24 cellular contexts compared by ENCODE assay signal in genomic region chr17:39672522-39673334, GRCh38. TPM values are rescaled to one million over a fixed set of nuclear protein-coding genes. Genes with fewer than 3 reads are reported as not detected.
A peak's percentile ranks its signal among the peaks of the same experiment; 100 is the strongest.
DNase-seq lines count a peak whose midpoint lies in the region; ATAC-seq and TF ChIP-seq lines count a peak whose summit lies in the region.
"Had no signal": no experiment of that assay in that cellular context is flagged by ENCODE, and none has a peak within 500 bp of the region (broad histone marks: within the 10 kb centered on the region; RNA-seq: fewer than 3 reads in every experiment).

No MANE protein-coding gene starts in this region.

- in situ Hi-C loops in transverse colon (cut with MboI; ENCODE audit: low pct_ligation_motif_present in 1 of 4, low pct_unique_long_range_greater_than_20kb in 1 of 4, low sequenced_read_pairs in 3 of 4), result no loop called here

- H3K9me3 Mint-ChIP-seq in activated CD8-positive, alpha-beta T cell treated with anti-CD3 and anti-CD28 coated beads for 36 hours, result no peaks in the 10 kb centered on the region
- H3K9me3 Mint-ChIP-seq in activated CD8-positive, alpha-beta T cell treated with anti-CD3 and anti-CD28 coated beads, Interleukin-2, amount 10 ng/mL, durations not matched to agents 7 days and 5 days (ENCODE audit: insufficient read depth), result no peaks in the 10 kb centered on the region
- no peaks in the 10 kb centered on the region for H3K9me3 Mint-ChIP-seq in WTC11
- H3K9me3 Mint-ChIP-seq: activated T-helper 1 cell treated with anti-CD3 and anti-CD28 coated beads, Interleukin-12 subunit alpha, Interleukin-12 subunit beta, Interleukin-2, Interleukin-4 antibody, amounts not matched to agents 30 ng/mL and 10 ng/mL and 1 ng/mL, durations not matched to agents 14 hours and 24 hours and 36 hours; T-cell had no signal

- intact Hi-C loops in activated CD8-positive, alpha-beta T cell treated with anti-CD3 and anti-CD28 coated beads for 36 hours (cut with micrococcal nuclease), result no loop called here
- intact Hi-C loops in right lobe of liver (cut with DNase I), result loop anchor here (5.0 to 10.0 kb wide), 2 partner anchors 48 to 55 kb away; partner anchors contain the start of gene PPP1R1B (in 1 of the 2)
- intact Hi-C loops in transverse colon (cut with DNase I; ENCODE audit: low total_unique reads), result no loop called here

- H3K4me1 Mint-ChIP-seq in activated CD8-positive, alpha-beta T cell treated with anti-CD3 and anti-CD28 coated beads for 36 hours (ENCODE audit: low read depth), result peaks cover 38% of the 10 kb centered on the region
- peaks cover 35% of the 10 kb centered on the region for H3K4me1 Mint-ChIP-seq in activated CD8-positive, alpha-beta T cell treated with anti-CD3 and anti-CD28 coated beads, Interleukin-2, amount 10 ng/mL, durations not matched to agents 7 days and 5 days (ENCODE audit: low read depth)
- H3K4me1 Mint-ChIP-seq in WTC11, result peaks cover 27% of the 10 kb centered on the region

- WGBS in right lobe of liver (ENCODE audit: insufficient coverage, low coverage, low lambda C conversion rate, missing lambda C conversion rate), result 79% methylated on average over 5 of the region's 15 CpGs
- 52 to 82% methylated on average over 2 to 15 of the region's 15 CpGs for WGBS in transverse colon (ENCODE audit: low coverage in 1 of 2), 2 donors

- H3K27me3 ChIP-seq in right lobe of liver, result peaks cover 0 to 4% of the 10 kb centered on the region in 2 donors
- peaks cover 37% of the 10 kb centered on the region for H3K27me3 ChIP-seq in transverse colon

- CTCF ChIA-PET in activated CD8-positive, alpha-beta T cell treated with anti-CD3 and anti-CD28 coated beads for 36 hours (lab: Charles Lee), result interaction anchor here (0.8 to 12.7 kb wide), 9 partner anchors 9 to 222 kb away, joined by 3 to 146 read pairs (median 4); partner anchors contain the start of gene PGAP3
- CTCF ChIA-PET in activated CD8-positive, alpha-beta T cell treated with anti-CD3 and anti-CD28 coated beads, Interleukin-2, amount 10 ng/mL, durations not matched to agents 7 days and 5 days (lab: Charles Lee), result interaction anchor here (0.8 to 13.7 kb wide), 7 partner anchors 11 to 308 kb away, joined by 3 to 195 read pairs (median 6); partner anchors contain the start of gene PSMD3
- CTCF ChIA-PET in WTC11 (lab: Charles Lee), result interaction anchor here (0.7 to 18.0 kb wide), 26 partner anchors 8 to 145 kb away, joined by 3 to 876 read pairs (median 6); partner anchors contain the start of genes PGAP3 and PPP1R1B

- ATAC-seq in activated CD8-positive, alpha-beta T cell treated with anti-CD3 and anti-CD28 coated beads for 36 hours, result no peak
- ATAC-seq in activated CD8-positive, alpha-beta T cell treated with anti-CD3 and anti-CD28 coated beads, Interleukin-2, amount 10 ng/mL, durations not matched to agents 7 days and 5 days, result no peak
- no peak for ATAC-seq in WTC11
- ATAC-seq in right lobe of liver, result no peak
- no peak for ATAC-seq in GM19324 (IDR thresholded peaks at IDR 0.05; ENCODE audit: low FRiP score, unreplicated experiment)
- ATAC-seq: gastroesophageal sphincter, T-cell had no signal

- H3K27ac ChIP-seq in right lobe of liver (no peak overlapping the region), transverse colon (peak overlapping the region; percentile 18 to 67 (median 44))
- H3K27ac ChIP-seq: C4-2B, gastroesophageal sphincter, HL-60, sigmoid colon, thoracic aorta had no signal

- POLR2A ChIA-PET in activated CD8-positive, alpha-beta T cell treated with anti-CD3 and anti-CD28 coated beads for 36 hours (lab: Charles Lee), result interaction anchor here (0.6 to 1.6 kb wide), 4 partner anchors 15 to 382 kb away, joined by 3 to 4 read pairs (median 4); partner anchors contain the start of genes CDK12, MED24 and PGAP3
- POLR2A ChIA-PET in activated CD8-positive, alpha-beta T cell treated with anti-CD3 and anti-CD28 coated beads, Interleukin-2, amount 10 ng/mL, durations not matched to agents 7 days and 5 days (lab: Charles Lee), result interaction anchor here (3.3 kb wide), 1 partner anchor 16 kb away, joined by 12 read pairs; the partner anchor contains the start of gene PGAP3
- POLR2A ChIA-PET in WTC11 (lab: Charles Lee), result interaction anchor here (1.5 kb wide), 1 partner anchor 49 kb away, joined by 4 read pairs; no protein-coding TSS in a partner anchor

- TF ChIP-seq POLR2A in right lobe of liver (IDR thresholded peaks at IDR 0.05) (no peak), transverse colon (IDR thresholded peaks at IDR 0.05) (no peak)

- no peak for DNase-seq in activated CD8-positive, alpha-beta T cell treated with anti-CD3 and anti-CD28 coated beads for 36 hours
- no peak for DNase-seq in activated CD8-positive, alpha-beta T cell treated with anti-CD3 and anti-CD28 coated beads, Interleukin-2, amount 10 ng/mL, durations not matched to agents 7 days and 5 days
- DNase-seq in WTC11 (ENCODE audit: low spot score) (no peak), right lobe of liver (peak in 2 of 3 donors; percentile 8 to 46), transverse colon (no peak), nucleus accumbens (lab: John Stamatoyannopoulos, UW) (no peak), dedifferentiated amniotic fluid mesenchymal stem cell (ENCODE audit: extremely low spot score) (no peak)
- DNase-seq: activated CD8-positive, alpha-beta memory T cell treated with anti-CD3 and anti-CD28 coated beads for 24 hours; cortex of kidney; KBM-7; NCI-H748 treated with DMSO at 0.1 percent for 48 hours; sigmoid colon; stimulated activated CD4-positive, alpha-beta T cell treated with anti-CD3 and anti-CD28 coated beads, Interleukin-2, amount 100 ng/mL, for 48 hours; stimulated activated CD8-positive, alpha-beta memory T cell treated with anti-CD3 and anti-CD28 coated beads, Interleukin-4, amount 100 ng/mL, for 48 hours; T-cell had no signal

- peaks cover 0 to 9% (median 0%) of the 10 kb centered on the region in 4 donors for H3K4me1 ChIP-seq in right lobe of liver
- peaks cover 17 to 48% (median 47%) of the 10 kb centered on the region in 4 donors for H3K4me1 ChIP-seq in transverse colon

- H3K36me3 ChIP-seq in right lobe of liver, result no peaks in the 10 kb centered on the region
- H3K36me3 ChIP-seq in transverse colon, result no peaks in the 10 kb centered on the region
- H3K36me3 ChIP-seq: gastroesophageal sphincter, sigmoid colon, thoracic aorta had no signal

- TF ChIP-seq CTCF in activated CD8-positive, alpha-beta T cell treated with anti-CD3 and anti-CD28 coated beads for 36 hours (IDR thresholded peaks at IDR 0.05), result peak; percentile 7
- TF ChIP-seq CTCF in WTC11 (IDR thresholded peaks at IDR 0.05) (peak; percentile 5; the same call in 1 of the 2 replicates), right lobe of liver (IDR thresholded peaks at IDR 0.05) (no peak), transverse colon (IDR thresholded peaks at IDR 0.05) (peak in 1 of 5 experiments; percentile 4)

- no peak overlapping the region for H3K4me3 Mint-ChIP-seq in activated CD8-positive, alpha-beta T cell treated with anti-CD3 and anti-CD28 coated beads for 36 hours
- H3K4me3 Mint-ChIP-seq in activated CD8-positive, alpha-beta T cell treated with anti-CD3 and anti-CD28 coated beads, Interleukin-2, amount 10 ng/mL, durations not matched to agents 7 days and 5 days, result no peak overlapping the region
- no peak overlapping the region for H3K4me3 Mint-ChIP-seq in WTC11
- H3K4me3 Mint-ChIP-seq: activated T-helper 1 cell treated with anti-CD3 and anti-CD28 coated beads, Interleukin-12 subunit alpha, Interleukin-12 subunit beta, Interleukin-2, Interleukin-4 antibody, amounts not matched to agents 30 ng/mL and 10 ng/mL and 1 ng/mL, durations not matched to agents 14 hours and 24 hours and 36 hours had no signal

- TF ChIP-seq EP300 in transverse colon (IDR thresholded peaks at IDR 0.05; ENCODE audit: low read depth), result no peak

- H3K27me3 Mint-ChIP-seq in activated CD8-positive, alpha-beta T cell treated with anti-CD3 and anti-CD28 coated beads for 36 hours, result peaks cover 11% of the 10 kb centered on the region
- peaks cover 18% of the 10 kb centered on the region for H3K27me3 Mint-ChIP-seq in activated CD8-positive, alpha-beta T cell treated with anti-CD3 and anti-CD28 coated beads, Interleukin-2, amount 10 ng/mL, durations not matched to agents 7 days and 5 days (ENCODE audit: low read depth)
- peaks cover 26% of the 10 kb centered on the region for H3K27me3 Mint-ChIP-seq in WTC11 (ENCODE audit: low read depth)

- H3K9me3 ChIP-seq in right lobe of liver (no peaks in the 10 kb centered on the region), transverse colon (no peaks in the 10 kb centered on the region)
- H3K9me3 ChIP-seq: gastroesophageal sphincter, sigmoid colon, thoracic aorta had no signal

- H3K4me3 ChIP-seq in right lobe of liver (no peak overlapping the region), transverse colon (no peak overlapping the region)
- H3K4me3 ChIP-seq: gastroesophageal sphincter, lung, sigmoid colon, thoracic aorta had no signal

- no peaks in the 10 kb centered on the region for H3K36me3 Mint-ChIP-seq in activated CD8-positive, alpha-beta T cell treated with anti-CD3 and anti-CD28 coated beads for 36 hours (ENCODE audit: low read depth)
- H3K36me3 Mint-ChIP-seq in activated CD8-positive, alpha-beta T cell treated with anti-CD3 and anti-CD28 coated beads, Interleukin-2, amount 10 ng/mL, durations not matched to agents 7 days and 5 days (ENCODE audit: low read depth), result no peaks in the 10 kb centered on the region
- no peaks in the 10 kb centered on the region for H3K36me3 Mint-ChIP-seq in WTC11
- H3K36me3 Mint-ChIP-seq: T-cell had no signal

- no peak overlapping the region for H3K27ac Mint-ChIP-seq in activated CD8-positive, alpha-beta T cell treated with anti-CD3 and anti-CD28 coated beads for 36 hours
- H3K27ac Mint-ChIP-seq in activated CD8-positive, alpha-beta T cell treated with anti-CD3 and anti-CD28 coated beads, Interleukin-2, amount 10 ng/mL, durations not matched to agents 7 days and 5 days, result no peak overlapping the region
- no peak overlapping the region for H3K27ac Mint-ChIP-seq in WTC11
- H3K27ac Mint-ChIP-seq: activated T-helper 1 cell treated with anti-CD3 and anti-CD28 coated beads, Interleukin-12 subunit alpha, Interleukin-12 subunit beta, Interleukin-2, Interleukin-4 antibody, amounts not matched to agents 30 ng/mL and 10 ng/mL and 1 ng/mL, durations not matched to agents 14 hours and 24 hours and 36 hours; T-cell had no signal

RNA-seq across cellular contexts. Expression of gene PNMT, which starts 4.5 kb away (rescaled TPM):
- total RNA-seq in activated CD8-positive, alpha-beta T cell treated with anti-CD3 and anti-CD28 coated beads for 36 hours, result under 1 TPM in 1 of 2 experiments, not detected in 1; 0.40 TPM
- total RNA-seq in activated CD8-positive, alpha-beta T cell treated with anti-CD3 and anti-CD28 coated beads, Interleukin-2, amount 10 ng/mL, durations not matched to agents 7 days and 5 days, result not detected
- 2.4 to 3.1 TPM (median 2.7 TPM) in 3 replicates for total RNA-seq in WTC11 (2021)
- total RNA-seq in right lobe of liver, result under 1 TPM in 2 of 6 experiments, not detected in 4; 0.37 TPM
- 10 to 100 TPM in 1 of 4 donors, 1 to 10 TPM in 2, under 1 TPM in 1; 0.80 to 48.3 (median 1.3) TPM for total RNA-seq in transverse colon
- total RNA-seq: A172; activated T-helper 1 cell treated with anti-CD3 and anti-CD28 coated beads, Interleukin-12 subunit alpha, Interleukin-12 subunit beta, Interleukin-2, Interleukin-4 antibody, amounts not matched to agents 30 ng/mL and 10 ng/mL and 1 ng/mL, durations not matched to agents 14 hours and 24 hours and 36 hours; RPMI7951 had no signal

RNA-seq across cellular contexts. Expression of gene TCAP, which starts 7.6 kb away (rescaled TPM):
- total RNA-seq in activated CD8-positive, alpha-beta T cell treated with anti-CD3 and anti-CD28 coated beads for 36 hours, result 1 to 10 TPM in 1 of 2 experiments, under 1 TPM in 1; 0.95 to 1.3 TPM
- total RNA-seq in activated CD8-positive, alpha-beta T cell treated with anti-CD3 and anti-CD28 coated beads, Interleukin-2, amount 10 ng/mL, durations not matched to agents 7 days and 5 days, result 1 to 10 TPM; 1.3 to 1.8 TPM
- total RNA-seq in WTC11 (2021), result 2.5 to 2.9 TPM (median 2.8 TPM) in 3 replicates
- 1 to 10 TPM in 4 of 6 experiments, under 1 TPM in 2; 0.49 to 4.3 (median 1.1) TPM for total RNA-seq in right lobe of liver
- total RNA-seq in transverse colon, result 1 to 10 TPM in 1 of 4 donors, under 1 TPM in 1, not detected in 2; 0.64 to 1.9 TPM

RNA-seq across cellular contexts. Expression of gene PGAP3, which starts 15.1 kb away (rescaled TPM):
- 1 to 10 TPM; 6.4 to 7.4 TPM for total RNA-seq in activated CD8-positive, alpha-beta T cell treated with anti-CD3 and anti-CD28 coated beads for 36 hours
- total RNA-seq in activated CD8-positive, alpha-beta T cell treated with anti-CD3 and anti-CD28 coated beads, Interleukin-2, amount 10 ng/mL, durations not matched to agents 7 days and 5 days, result 10 to 100 TPM; 12.3 to 14.7 TPM
- total RNA-seq in WTC11 (2021), result 24.3 to 25.7 TPM (median 24.9 TPM) in 3 replicates
- 10 to 100 TPM in 5 of 6 experiments, 1 to 10 TPM in 1; 9.7 to 25.7 (median 18.3) TPM for total RNA-seq in right lobe of liver
- 10 to 100 TPM; 19.9 to 82.6 (median 46.2) TPM for total RNA-seq in transverse colon

RNA-seq across cellular contexts. Expression of gene ERBB2, which starts 27.1 kb away (rescaled TPM):
- 1 to 10 TPM; 5.2 TPM for total RNA-seq in activated CD8-positive, alpha-beta T cell treated with anti-CD3 and anti-CD28 coated beads for 36 hours
- total RNA-seq in activated CD8-positive, alpha-beta T cell treated with anti-CD3 and anti-CD28 coated beads, Interleukin-2, amount 10 ng/mL, durations not matched to agents 7 days and 5 days, result 1 to 10 TPM; 2.1 to 3.0 TPM
- total RNA-seq in WTC11 (2021), result 153 to 209 TPM (median 158 TPM) in 3 replicates
- 10 to 100 TPM in 5 of 6 experiments, 1 to 10 TPM in 1; 8.9 to 40.4 (median 26.2) TPM for total RNA-seq in right lobe of liver
- total RNA-seq in transverse colon, result 100 to 1,000 TPM; 175 to 439 (median 234) TPM

RNA-seq across cellular contexts. Expression of gene STARD3, which starts 35.8 kb away (rescaled TPM):
- total RNA-seq in activated CD8-positive, alpha-beta T cell treated with anti-CD3 and anti-CD28 coated beads for 36 hours, result 10 to 100 TPM; 48.7 to 50.3 TPM
- 10 to 100 TPM; 69.0 to 72.1 TPM for total RNA-seq in activated CD8-positive, alpha-beta T cell treated with anti-CD3 and anti-CD28 coated beads, Interleukin-2, amount 10 ng/mL, durations not matched to agents 7 days and 5 days
- total RNA-seq in WTC11 (2021) (64.9 to 75.3 TPM (median 65.4 TPM) in 3 replicates), right lobe of liver (10 to 100 TPM; 24.3 to 49.8 (median 28.0) TPM), transverse colon (100 to 1,000 TPM in 1 of 4 donors, 10 to 100 TPM in 3; 63.5 to 193 (median 73.2) TPM)

Comparison
In these comparisons a context has a peak if more than half of its experiments do, and no peak if none do; other contexts are left out.
1. DNase-seq: peak in right lobe of liver (2 of 3); none in activated CD8-positive, alpha-beta T cell treated with anti-CD3 and anti-CD28 coated beads for 36 hours (single experiment), activated CD8-positive, alpha-beta T cell treated with anti-CD3 and anti-CD28 coated beads, Interleukin-2, amount 10 ng/mL, durations not matched to agents 7 days and 5 days (single experiment), WTC11 (single experiment), transverse colon (single experiment), nucleus accumbens (0 of 56) and dedifferentiated amniotic fluid mesenchymal stem cell (single experiment).
2. CTCF ChIP-seq: peak in activated CD8-positive, alpha-beta T cell treated with anti-CD3 and anti-CD28 coated beads for 36 hours (single experiment) and WTC11 (single experiment); none in right lobe of liver (0 of 4).
3. H3K27ac ChIP-seq: peak in transverse colon (4 of 4); none in right lobe of liver (0 of 3).
4. intact Hi-C loops: an anchor here in right lobe of liver (5.0 to 10.0 kb wide); none called in activated CD8-positive, alpha-beta T cell treated with anti-CD3 and anti-CD28 coated beads for 36 hours and transverse colon.